In the genomic region with DNA sequence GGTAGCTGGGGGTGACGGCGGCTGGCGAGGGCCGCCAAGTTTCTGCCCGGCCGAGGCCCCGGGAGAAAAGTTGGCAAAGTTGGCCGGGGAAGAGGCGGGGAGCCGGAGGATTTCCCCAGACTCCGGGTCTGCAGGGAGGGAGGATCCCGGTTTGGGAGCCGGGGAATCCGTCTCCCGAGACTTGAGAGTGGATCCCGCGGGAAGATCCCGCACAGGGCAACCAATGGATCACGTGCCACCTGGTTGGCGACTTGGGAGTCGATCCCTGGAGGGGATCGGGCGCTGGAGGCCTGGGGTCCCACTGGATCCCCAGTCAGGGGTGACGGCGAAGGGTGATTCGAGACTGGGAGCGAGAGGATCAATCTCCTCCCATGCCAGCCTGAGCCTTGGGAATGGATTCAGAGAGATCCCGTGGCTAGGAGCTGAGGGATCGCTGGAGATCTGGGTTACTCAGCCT, we compare ENCODE assay signal across 8 cellular contexts. TPM values are rescaled to one million over a fixed set of nuclear protein-coding genes. Genes with fewer than 3 reads are reported as not detected.
DNase-seq lines count a peak whose midpoint lies in the region; ATAC-seq, FAIRE-seq and TF ChIP-seq lines count a peak whose summit lies in the region.

No MANE protein-coding gene starts in this region.

- H3K36me3 ChIP-seq in lower lobe of right lung, result no peaks in the 10 kb centered on the region
- H3K36me3 ChIP-seq in thoracic aorta, result no peaks in the 10 kb centered on the region

- FAIRE-seq in D721Med (lab: Jason Lieb, UNC), result no peak

- no peaks in the 10 kb centered on the region for H3K9me3 ChIP-seq in lower lobe of right lung
- H3K9me3 ChIP-seq in thoracic aorta, result no peaks in the 10 kb centered on the region

- peak; percentile 13 for ATAC-seq in Right ventricle myocardium inferior
- peak; percentile 68 to 69 for ATAC-seq in lower lobe of right lung
- peak; percentile 10 for ATAC-seq in thoracic aorta (ENCODE audit: insufficient number of reproducible peaks, low FRiP score, low read depth)
- ATAC-seq in GM21576 (IDR thresholded peaks at IDR 0.05; ENCODE audit: unreplicated experiment), result no peak

- intact Hi-C loops in Right ventricle myocardium inferior (cut with DNase I) (loop anchor here (1.0 to 5.0 kb wide), 3 partner anchors 34 to 95 kb away; no protein-coding TSS in a partner anchor), cardiac septum (cut with DNase I) (loop anchor here (1.0 to 5.0 kb wide), 2 partner anchors 74 to 95 kb away; no protein-coding TSS in a partner anchor), dorsolateral prefrontal cortex (cut with DNase I) (loop anchor here in 1 of 2 donors (2.0 to 5.0 kb wide), 2 partner anchors 34 to 96 kb away; no protein-coding TSS in a partner anchor), lower lobe of right lung (cut with DNase I) (loop anchor here (5.0 kb wide), 1 partner anchor 94 kb away; no protein-coding TSS in a partner anchor)

- H3K27ac ChIP-seq in dorsolateral prefrontal cortex, result peak overlapping the region in 54 of 59 donors; percentile 6 to 97 (median 84)
- peak overlapping the region; percentile 79 for H3K27ac ChIP-seq in lower lobe of right lung
- peak overlapping the region in 1 of 2 donors; percentile 2 for H3K27ac ChIP-seq in thoracic aorta

- H3K27me3 ChIP-seq in dorsolateral prefrontal cortex (peaks cover 0 to 8% (median 0%) of the 10 kb centered on the region in 45 donors), lower lobe of right lung (ENCODE audit: low read depth) (peaks cover 13% of the 10 kb centered on the region), thoracic aorta (replicated peaks; ENCODE audit: insufficient read depth) (no peaks in the 10 kb centered on the region)

- DNase-seq in Right ventricle myocardium inferior (ENCODE audit: missing footprints) (no peak), cardiac septum (ENCODE audit: low spot score) (no peak), RKO (ENCODE audit: low spot score) (peak; percentile 70), dorsolateral prefrontal cortex (peak in 6 of 10 donors; percentile 22 to 77 (median 64)), lower lobe of right lung (peak; percentile 76), thoracic aorta (ENCODE audit: low spot score) (no peak), D721Med (ENCODE audit: insufficient read length, low spot score) (no peak)

- H3K4me3 ChIP-seq in dorsolateral prefrontal cortex (peak overlapping the region; percentile 45 to 94 (median 80)), lower lobe of right lung (peak overlapping the region; percentile 79), thoracic aorta (peak overlapping the region; percentile 80)

- H3K4me1 ChIP-seq in lower lobe of right lung (peaks cover 24% of the 10 kb centered on the region), thoracic aorta (ENCODE audit: control insufficient read depth in 1 of 2, low read depth in 2 of 2) (peaks cover 2 to 28% of the 10 kb centered on the region in 2 donors)

- TF ChIP-seq CTCF in dorsolateral prefrontal cortex (IDR thresholded peaks at IDR 0.05 in 54 of 56, conservative IDR thresholded peaks at IDR 0.05 in 2 of 56; ENCODE audit: low read depth in 1 of 56, partially characterized antibody in 56 of 56) (no peak), lower lobe of right lung (IDR thresholded peaks at IDR 0.05) (no peak), thoracic aorta (IDR thresholded peaks at IDR 0.05) (no peak), D721Med (IDR thresholded peaks at IDR 0.05; ENCODE audit: insufficient read depth, missing control alignments) (no peak)

RNA-seq across cellular contexts. Expression of a gene that starts 0.3 kb away (rescaled TPM):
- total RNA-seq in Right ventricle myocardium inferior (12.8 TPM), cardiac septum (12.3 TPM), dorsolateral prefrontal cortex (10 to 100 TPM; 27.6 to 81.6 (median 55.1) TPM), lower lobe of right lung (40.7 TPM), thoracic aorta (10 to 100 TPM; 57.8 to 86.8 TPM)

RNA-seq across cellular contexts. Expression of a gene that starts 6.4 kb away (rescaled TPM):
- total RNA-seq in Right ventricle myocardium inferior (not detected), cardiac septum (not detected), dorsolateral prefrontal cortex (not detected), lower lobe of right lung (not detected), thoracic aorta (not detected)

Comparison
In these comparisons a context has a peak if more than half of its experiments do, and no peak if none do; other contexts are left out.
1. DNase-seq: peak in RKO (single experiment), dorsolateral prefrontal cortex (6 of 10) and lower lobe of right lung (single experiment); none in Right ventricle myocardium inferior (single experiment), cardiac septum (single experiment), thoracic aorta (single experiment) and D721Med (single experiment).
2. Peak in every context shown above with its lines, with median percentiles within 50 percentile points of each other: H3K4me3 ChIP-seq.